In genomic region chr6:28941681-28942448, GRCh38 we compare ENCODE assay signal across 8 cellular contexts. TPM values are rescaled to one million over a fixed set of nuclear protein-coding genes. Genes with fewer than 3 reads are reported as not detected.
DNase-seq lines count a peak whose midpoint lies in the region; ATAC-seq, FAIRE-seq and TF ChIP-seq lines count a peak whose summit lies in the region.

No MANE protein-coding gene starts in this region.

- no peak for DNase-seq in T-helper 2 cell treated with Interferon-gamma antibody and Interleukin-4, amounts not matched to agents 5 μg/mL and 100 μg/mL, for 36 hours (ENCODE audit: low spot score)
- DNase-seq in T-helper 2 cell (no peak), iPS DF 6.9 (ENCODE audit: low read depth, low spot score) (no peak), stomach (no peak), sciatic nerve (ENCODE audit: low spot score) (no peak)

- no peak for ATAC-seq in sciatic nerve
- ATAC-seq in HG03571 (IDR thresholded peaks at IDR 0.05; ENCODE audit: unreplicated experiment) = no peak
- no peak for ATAC-seq in HG03354 (IDR thresholded peaks at IDR 0.05; ENCODE audit: poor library complexity, severe bottlenecking, unreplicated experiment)

- peaks cover 51% of the 10 kb centered on the region for H3K4me1 Mint-ChIP-seq in T-helper 2 cell treated with Interferon-gamma antibody and Interleukin-4, amounts not matched to agents 5 μg/mL and 100 μg/mL, for 36 hours (ENCODE audit: low read depth)

- WGBS in iPS DF 6.9 (ENCODE audit: insufficient coverage, insufficient read length) = no CpG with 5 or more reads among the region's 13 CpGs
- 10 to 17% (median 13%) methylated on average over 13 of the region's 13 CpGs for WGBS in stomach, 5 donors

- peak overlapping the region; percentile 92; the same call in 1 of the 2 replicates for H3K4me3 ChIP-seq in iPS DF 6.9 (ENCODE audit: low read length)
- H3K4me3 ChIP-seq in stomach = peak overlapping the region; percentile 50 to 60 (median 53)

- peak overlapping the region; percentile 97 for H3K27ac Mint-ChIP-seq in T-helper 2 cell treated with Interferon-gamma antibody and Interleukin-4, amounts not matched to agents 5 μg/mL and 100 μg/mL, for 36 hours

- no peak for TF ChIP-seq EP300 in stomach (IDR thresholded peaks at IDR 0.05)

- peaks cover 2% of the 10 kb centered on the region for H3K36me3 Mint-ChIP-seq in T-helper 2 cell treated with Interferon-gamma antibody and Interleukin-4, amounts not matched to agents 5 μg/mL and 100 μg/mL, for 36 hours (ENCODE audit: low read depth)

- peak overlapping the region; percentile 91 for H3K4me3 Mint-ChIP-seq in T-helper 2 cell treated with Interferon-gamma antibody and Interleukin-4, amounts not matched to agents 5 μg/mL and 100 μg/mL, for 36 hours

- TF ChIP-seq POLR2A in stomach (IDR thresholded peaks at IDR 0.05) = no peak

- TF ChIP-seq CTCF in stomach (IDR thresholded peaks at IDR 0.05) = no peak

- H3K4me1 ChIP-seq in iPS DF 6.9 (ENCODE audit: control insufficient read depth, insufficient read depth, low read length) (peaks cover 2% of the 10 kb centered on the region; the same call in 1 of the 2 replicates), stomach (peaks cover 4 to 44% (median 33%) of the 10 kb centered on the region in 4 donors)

- no peak overlapping the region for H3K27ac ChIP-seq in iPS DF 6.9 (ENCODE audit: low read length)
- peak overlapping the region in 4 of 5 donors; percentile 77 to 92 (median 84) for H3K27ac ChIP-seq in stomach

- H3K27me3 Mint-ChIP-seq in T-helper 2 cell treated with Interferon-gamma antibody and Interleukin-4, amounts not matched to agents 5 μg/mL and 100 μg/mL, for 36 hours (ENCODE audit: low read depth) = peaks cover 8% of the 10 kb centered on the region

- H3K27me3 ChIP-seq in iPS DF 6.9 (ENCODE audit: control insufficient read depth, insufficient read depth, low read length) = no peaks in the 10 kb centered on the region
- no peaks in the 10 kb centered on the region for H3K27me3 ChIP-seq in stomach

- no peaks in the 10 kb centered on the region for H3K9me3 ChIP-seq in iPS DF 6.9 (ENCODE audit: control insufficient read depth, insufficient read depth, low read length)
- no peaks in the 10 kb centered on the region for H3K9me3 ChIP-seq in stomach

- H3K9me3 Mint-ChIP-seq in T-helper 2 cell treated with Interferon-gamma antibody and Interleukin-4, amounts not matched to agents 5 μg/mL and 100 μg/mL, for 36 hours = no peaks in the 10 kb centered on the region

- intact Hi-C loops in stomach (cut with DNase I; ENCODE audit: low total_unique reads) = loop anchor here (5.0 kb wide), 1 partner anchor 40 kb away; no protein-coding TSS in a partner anchor
- intact Hi-C loops in sciatic nerve (cut with DNase I) = no loop called here

- peak; percentile 3 for FAIRE-seq in TTC549 (lab: Jason Lieb, UNC)

- H3K36me3 ChIP-seq in iPS DF 6.9 (ENCODE audit: control insufficient read depth, insufficient read depth, low read length) (no peaks in the 10 kb centered on the region), stomach (no peaks in the 10 kb centered on the region)

RNA-seq across cellular contexts. Expression of gene TRIM27, which starts 18.1 kb away (rescaled TPM):
- total RNA-seq in stomach = 100 to 1,000 TPM in 1 of 5 donors, 10 to 100 TPM in 4; 59.1 to 102 (median 77.7) TPM
- polyA plus RNA-seq in stomach = 10 to 100 TPM; 24.2 to 33.5 (median 31.6) TPM
- 50.0 TPM for total RNA-seq in sciatic nerve
